29 cellular contexts compared by ENCODE assay signal in the genomic region with DNA sequence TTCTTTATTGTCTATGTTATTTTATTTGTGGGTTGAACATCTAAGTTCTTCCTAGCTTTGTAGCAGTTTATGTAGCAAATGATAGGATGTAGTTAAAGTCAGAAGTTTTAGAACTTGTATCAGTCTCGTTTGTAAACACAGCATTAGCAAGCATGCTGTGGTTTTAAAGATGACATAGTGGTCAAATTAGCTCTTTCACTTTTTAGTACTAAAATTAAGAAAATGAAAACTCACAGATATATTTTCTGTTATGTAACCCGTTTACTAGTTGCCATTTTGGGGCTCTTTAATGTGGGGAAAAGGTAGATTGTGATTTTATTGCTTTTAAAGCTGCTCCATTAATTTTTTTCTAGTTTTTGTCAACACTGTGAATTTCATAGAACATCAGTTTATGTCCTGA.
"Had no signal": no experiment of that assay in that cellular context is flagged by ENCODE, and none has a peak within 500 bp of the region (broad histone marks: within the 10 kb centered on the region; RNA-seq: fewer than 3 reads in every experiment).

No MANE protein-coding gene starts in this region.

- H3K36me3 ChIP-seq: breast epithelium, uterus had no signal

- H3K27ac Mint-ChIP-seq: activated CD4-positive, alpha-beta memory T cell treated with anti-CD3 and anti-CD28 coated beads, Interleukin-2, amount 10 ng/mL, durations not matched to agents 7 days and 5 days; activated CD4-positive, alpha-beta T cell treated with anti-CD3 and anti-CD28 coated beads, Interleukin-2, amount 10 ng/mL, durations not matched to agents 7 days and 5 days; activated T-helper 2 cell treated with anti-CD3 and anti-CD28 coated beads, Interferon-gamma antibody, Interleukin-2, Interleukin-4, amounts not matched to agents 10 μg/mL and 5 μg/mL and 100 μg/mL, durations not matched to agents 14 hours and 24 hours and 36 hours; natural killer cell treated with Interleukin-12 subunit alpha and Interleukin-12 subunit beta and Interleukin-15 and Interleukin-18, amount 100 ng/mL, for 72 hours; stimulated activated memory B cell treated with anti-CD40 and anti-IgM and Interleukin-4, amounts not matched to agents 10 μg/mL and 1 μg/mL and 100 μg/mL, for 72 hours; stimulated activated naive CD8-positive, alpha-beta T cell treated with anti-CD3 and anti-CD28 coated beads, Interleukin-15, amount 100 ng/mL, for 72 hours had no signal

- H3K4me1 Mint-ChIP-seq: activated CD4-positive, alpha-beta memory T cell treated with anti-CD3 and anti-CD28 coated beads, Interleukin-2, amount 10 ng/mL, durations not matched to agents 7 days and 5 days; activated CD4-positive, alpha-beta T cell treated with anti-CD3 and anti-CD28 coated beads, Interleukin-2, amount 10 ng/mL, durations not matched to agents 7 days and 5 days; stimulated activated memory B cell treated with anti-CD40 and anti-IgM and Interleukin-4, amounts not matched to agents 10 μg/mL and 1 μg/mL and 100 μg/mL, for 72 hours; stimulated activated naive CD8-positive, alpha-beta T cell treated with anti-CD3 and anti-CD28 coated beads, Interleukin-15, amount 100 ng/mL, for 72 hours had no signal

- H3K79me2 ChIP-seq: hepatocyte had no signal

- H3K4me3 ChIP-seq: breast epithelium, gastroesophageal sphincter, hepatocyte, left ventricle myocardium inferior, lung, mucosa of descending colon, psoas muscle, right atrium auricular region, smooth muscle cell, uterus had no signal

- H3K4me1 ChIP-seq: breast epithelium, gastroesophageal sphincter, left ventricle myocardium inferior, psoas muscle, right atrium auricular region, uterus had no signal

- H2AFZ ChIP-seq: hepatocyte had no signal

- H3K27me3 ChIP-seq: breast epithelium, gastroesophageal sphincter, hepatocyte, right atrium auricular region, uterus had no signal

- H3K9me3 ChIP-seq: breast epithelium, gastroesophageal sphincter, left ventricle myocardium inferior, mucosa of descending colon, psoas muscle, right atrium auricular region, uterus had no signal

- H3K27ac ChIP-seq: breast epithelium, gastroesophageal sphincter, hepatocyte, left ventricle myocardium inferior, psoas muscle, right atrium auricular region, uterus had no signal

- H3K9me3 Mint-ChIP-seq: activated CD4-positive, alpha-beta memory T cell treated with anti-CD3 and anti-CD28 coated beads, Interleukin-2, amount 10 ng/mL, durations not matched to agents 7 days and 5 days; activated CD4-positive, alpha-beta T cell treated with anti-CD3 and anti-CD28 coated beads, Interleukin-2, amount 10 ng/mL, durations not matched to agents 7 days and 5 days; activated naive CD4-positive, alpha-beta T cell treated with anti-CD3 and anti-CD28 coated beads, Interleukin-2, amount 50 U/mL, for 72 hours; activated T-helper 2 cell treated with anti-CD3 and anti-CD28 coated beads, Interferon-gamma antibody, Interleukin-2, Interleukin-4, amounts not matched to agents 10 μg/mL and 5 μg/mL and 100 μg/mL, durations not matched to agents 14 hours and 24 hours and 36 hours; natural killer cell treated with Interleukin-12 subunit alpha and Interleukin-12 subunit beta and Interleukin-15 and Interleukin-18, amount 100 ng/mL, for 72 hours; stimulated activated memory B cell treated with anti-CD40 and anti-IgM and Interleukin-4, amounts not matched to agents 10 μg/mL and 1 μg/mL and 100 μg/mL, for 72 hours; stimulated activated naive CD8-positive, alpha-beta T cell treated with anti-CD3 and anti-CD28 coated beads, Interleukin-15, amount 100 ng/mL, for 72 hours; type B pancreatic cell had no signal

- H3K4me3 Mint-ChIP-seq: activated CD4-positive, alpha-beta memory T cell treated with anti-CD3 and anti-CD28 coated beads, Interleukin-2, amount 10 ng/mL, durations not matched to agents 7 days and 5 days; activated CD4-positive, alpha-beta T cell treated with anti-CD3 and anti-CD28 coated beads, Interleukin-2, amount 10 ng/mL, durations not matched to agents 7 days and 5 days; natural killer cell treated with Interleukin-12 subunit alpha and Interleukin-12 subunit beta and Interleukin-15 and Interleukin-18, amount 100 ng/mL, for 72 hours; stimulated activated memory B cell treated with anti-CD40 and anti-IgM and Interleukin-4, amounts not matched to agents 10 μg/mL and 1 μg/mL and 100 μg/mL, for 72 hours; stimulated activated naive CD8-positive, alpha-beta T cell treated with anti-CD3 and anti-CD28 coated beads, Interleukin-15, amount 100 ng/mL, for 72 hours had no signal

- ATAC-seq: activated naive CD4-positive, alpha-beta T cell treated with anti-CD3 and anti-CD28 coated beads, Interleukin-2, amount 50 U/mL, for 72 hours; gastroesophageal sphincter; mucosa of descending colon; natural killer cell treated with Interleukin-12 subunit alpha and Interleukin-12 subunit beta and Interleukin-15 and Interleukin-18, amount 100 ng/mL, for 72 hours; psoas muscle; stimulated activated memory B cell treated with anti-CD40 and anti-IgM and Interleukin-4, amounts not matched to agents 10 μg/mL and 1 μg/mL and 100 μg/mL, for 72 hours; stimulated activated naive CD8-positive, alpha-beta T cell treated with anti-CD3 and anti-CD28 coated beads, Interleukin-15, amount 100 ng/mL, for 72 hours had no signal

- H3K36me3 Mint-ChIP-seq: activated naive CD4-positive, alpha-beta T cell treated with anti-CD3 and anti-CD28 coated beads, Interleukin-2, amount 50 U/mL, for 72 hours; natural killer cell treated with Interleukin-12 subunit alpha and Interleukin-12 subunit beta and Interleukin-15 and Interleukin-18, amount 100 ng/mL, for 72 hours had no signal

- H3K27me3 Mint-ChIP-seq: activated CD4-positive, alpha-beta memory T cell treated with anti-CD3 and anti-CD28 coated beads, Interleukin-2, amount 10 ng/mL, durations not matched to agents 7 days and 5 days; activated CD4-positive, alpha-beta T cell treated with anti-CD3 and anti-CD28 coated beads, Interleukin-2, amount 10 ng/mL, durations not matched to agents 7 days and 5 days; natural killer cell treated with Interleukin-12 subunit alpha and Interleukin-12 subunit beta and Interleukin-15 and Interleukin-18, amount 100 ng/mL, for 72 hours; stimulated activated memory B cell treated with anti-CD40 and anti-IgM and Interleukin-4, amounts not matched to agents 10 μg/mL and 1 μg/mL and 100 μg/mL, for 72 hours; stimulated activated naive CD8-positive, alpha-beta T cell treated with anti-CD3 and anti-CD28 coated beads, Interleukin-15, amount 100 ng/mL, for 72 hours; type B pancreatic cell had no signal

- H3K4me2 ChIP-seq: hepatocyte, smooth muscle cell had no signal

- DNase-seq: activated CD4-positive, alpha-beta memory T cell treated with anti-CD3 and anti-CD28 coated beads, Interleukin-2, amount 10 ng/mL, durations not matched to agents 7 days and 5 days; activated CD4-positive, alpha-beta T cell treated with anti-CD3 and anti-CD28 coated beads for 1 hour; activated CD4-positive, alpha-beta T cell treated with anti-CD3 and anti-CD28 coated beads, Interleukin-2, amount 10 ng/mL, durations not matched to agents 7 days and 5 days; activated T-cell treated with anti-CD3 and anti-CD28 coated beads, Interleukin-2, amount 50 U/mL, for 48 hours; dermis blood vessel endothelial cell; effector CD4-positive, alpha-beta T cell; islet precursor cell; left ventricle myocardium inferior; mesendoderm; mucosa of descending colon; psoas muscle; stimulated activated CD4-positive, alpha-beta T cell treated with anti-CD3 and anti-CD28 coated beads, Interleukin-1b, Interleukin-23, amount 100 ng/mL, for 48 hours; stimulated activated CD4-positive, alpha-beta T cell treated with anti-CD3 and anti-CD28 coated beads, Interleukin-4, amount 100 ng/mL, for 4 hours; stimulated activated CD8-positive, alpha-beta memory T cell treated with anti-CD3 and anti-CD28 coated beads, Interleukin-4, amount 100 ng/mL, for 48 hours; stimulated activated naive CD8-positive, alpha-beta T cell treated with anti-CD3 and anti-CD28 coated beads, Interleukin-15, amount 100 ng/mL, for 72 hours; substantia nigra; T1000; uterus had no signal
